In genomic region chr5:179542170-179542569, GRCh38 we compare ENCODE assay signal across 25 cellular contexts.
"Had no signal": no experiment of that assay in that cellular context is flagged by ENCODE, and none has a peak within 500 bp of the region (broad histone marks: within the 10 kb centered on the region; RNA-seq: fewer than 3 reads in every experiment).

No MANE protein-coding gene starts in this region.

- H3K27me3 ChIP-seq: adrenal gland, brain microvascular endothelial cell, dorsolateral prefrontal cortex, suprapubic skin, tibial artery had no signal

- H3K4me1 ChIP-seq: adrenal gland, gastrocnemius medialis, suprapubic skin, tibial artery had no signal

- H3K27ac ChIP-seq: adrenal gland, brain microvascular endothelial cell, coronary artery, dorsolateral prefrontal cortex, gastrocnemius medialis, suprapubic skin, tibial artery, VCaP had no signal

- H3K36me3 ChIP-seq: adrenal gland, brain microvascular endothelial cell, gastrocnemius medialis, suprapubic skin, tibial artery had no signal

- DNase-seq: activated CD4-positive, alpha-beta memory T cell treated with anti-CD3 and anti-CD28 coated beads for 36 hours; activated CD4-positive, alpha-beta T cell treated with anti-CD3 and anti-CD28 coated beads, Interleukin-2, amount 10 ng/mL, durations not matched to agents 24 days and 14 days; activated CD8-positive, alpha-beta memory T cell treated with anti-CD3 and anti-CD28 coated beads, Interleukin-2, amount 50 U/mL, for 4 hours; activated effector memory CD4-positive, alpha-beta T cell treated with anti-CD3 and anti-CD28 coated beads, Interleukin-2, amount 50 U/mL, for 16 hours; activated naive CD4-positive, alpha-beta T cell treated with anti-CD3 and anti-CD28 coated beads for 36 hours; activated naive CD8-positive, alpha-beta T cell treated with anti-CD3 and anti-CD28 coated beads for 36 hours; activated T-cell treated with anti-CD3 and anti-CD28 coated beads, Interleukin-2, amount 50 U/mL, for 1 hour; brain microvascular endothelial cell; dorsolateral prefrontal cortex; effector memory CD8-positive, alpha-beta T cell; erythroblast; gastrocnemius medialis; glutamatergic neuron; islet precursor cell; left ventricle myocardium superior; mucosa of descending colon; right cardiac atrium; stimulated activated CD4-positive, alpha-beta T cell treated with anti-CD3 and anti-CD28 coated beads, Interleukin-15, amount 100 ng/mL, for 24 hours; stimulated activated CD4-positive, alpha-beta T cell treated with anti-CD3 and anti-CD28 coated beads, Interleukin-2, amount 100 ng/mL, for 24 hours; stimulated activated naive CD4-positive, alpha-beta T cell; tibial artery had no signal

- H3K9me3 ChIP-seq: adrenal gland, gastrocnemius medialis, mucosa of descending colon, suprapubic skin, tibial artery had no signal

- H3K4me3 ChIP-seq: adrenal gland, coronary artery, gastrocnemius medialis, mucosa of descending colon, suprapubic skin, tibial artery had no signal
